ENCODE assay signal across 8 cellular contexts in the genomic region with DNA sequence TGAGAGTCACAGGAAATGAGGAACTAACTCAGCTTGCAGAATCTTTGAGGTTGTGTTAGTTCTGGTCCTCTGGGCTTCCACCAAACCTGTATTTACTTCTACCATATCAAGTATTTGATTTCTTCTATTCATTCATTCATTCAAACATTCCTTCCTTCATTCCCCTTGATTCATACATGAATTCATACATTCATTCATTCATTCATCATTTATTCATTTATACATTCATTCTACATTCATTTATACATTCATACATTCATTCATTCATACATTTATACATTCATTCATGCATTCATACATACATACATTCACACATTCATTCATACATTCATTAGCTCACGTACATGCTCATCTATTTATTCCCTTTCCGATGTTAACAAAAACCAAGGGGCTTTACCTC.
"Had no signal": no experiment of that assay in that cellular context is flagged by ENCODE, and none has a peak within 500 bp of the region (broad histone marks: within the 10 kb centered on the region; RNA-seq: fewer than 3 reads in every experiment).

No MANE protein-coding gene starts in this region.

- H3K9ac ChIP-seq: KMS-11 had no signal

- H3K27ac Mint-ChIP-seq: IgD-negative memory B cell had no signal

- H3K4me1 Mint-ChIP-seq: IgD-negative memory B cell had no signal

- DNase-seq: IMR-90, Karpas-422, Kasumi-1, KBM-7, KG1 had no signal

- H3K4me2 ChIP-seq: KMS-11 had no signal

- H3K27ac ChIP-seq: HL-60, KMS-11 had no signal
